In genomic region chrX:3375878-3376508, GRCh38 we compare ENCODE assay signal across 2 cellular contexts. TPM values are rescaled to one million over a fixed set of nuclear protein-coding genes. Genes with fewer than 3 reads are reported as not detected.
"Had no signal": no experiment of that assay in that cellular context is flagged by ENCODE, and none has a peak within 500 bp of the region (broad histone marks: within the 10 kb centered on the region; RNA-seq: fewer than 3 reads in every experiment).

No MANE protein-coding gene starts in this region.

RNA-seq across cellular contexts. Expression of gene MXRA5, which starts 29.5 kb away (rescaled TPM):
- total RNA-seq: naive thymus-derived CD8-positive, alpha-beta T cell; pulmonary artery endothelial cell had no signal
- polyA plus RNA-seq: naive thymus-derived CD8-positive, alpha-beta T cell had no signal
